Comparison of ENCODE assay signal across 8 cellular contexts in the genomic region with DNA sequence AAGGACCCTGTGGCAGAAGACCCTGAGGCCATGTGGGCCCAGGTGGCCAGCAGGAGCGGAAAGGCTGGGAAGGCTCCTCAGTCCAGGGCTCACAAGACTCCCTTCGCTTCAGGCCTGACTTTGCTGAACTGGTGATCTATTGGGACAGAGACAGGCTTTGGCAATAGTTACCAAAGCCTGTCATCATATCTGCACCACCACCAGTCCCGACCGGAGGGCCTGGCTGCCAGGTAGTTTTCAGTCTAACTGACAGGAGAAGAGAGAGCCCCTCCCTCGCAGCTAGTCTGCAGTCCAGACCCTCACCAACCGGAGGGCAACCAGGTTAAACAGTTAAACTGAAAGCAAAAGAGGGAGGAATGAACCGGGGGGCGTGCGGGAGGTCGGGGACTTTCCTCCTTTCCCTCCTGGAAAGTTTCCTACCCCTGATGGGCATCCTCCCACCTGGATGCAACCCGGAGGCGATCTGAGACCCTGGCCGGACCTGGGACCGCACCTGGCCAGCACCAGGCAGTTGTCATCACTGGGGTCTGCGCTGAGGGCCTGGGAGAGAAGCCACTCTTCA. TPM values are rescaled to one million over a fixed set of nuclear protein-coding genes. Genes with fewer than 3 reads are reported as not detected.
DNase-seq lines count a peak whose midpoint lies in the region; ATAC-seq and TF ChIP-seq lines count a peak whose summit lies in the region.

No MANE protein-coding gene starts in this region.

- H3K9me3 ChIP-seq in colonic mucosa: no peaks in the 10 kb centered on the region
- no peaks in the 10 kb centered on the region for H3K9me3 ChIP-seq in stomach

- peak overlapping the region; percentile 91 to 94 for H3K9ac ChIP-seq in colonic mucosa (ENCODE audit: low read depth in 2 of 2, low read length in 2 of 2)

- H3K36me3 ChIP-seq in colonic mucosa: no peaks in the 10 kb centered on the region
- no peaks in the 10 kb centered on the region for H3K36me3 ChIP-seq in stomach

- WGBS in lower leg skin, 2 donors: 1 to 5% methylated on average over 11 to 14 of the region's 15 CpGs
- 1 to 4% (median 2%) methylated on average over 10 to 15 of the region's 15 CpGs for WGBS in stomach, 5 donors

- H3K4me3 ChIP-seq in colonic mucosa (peak overlapping the region; percentile 69), lower leg skin (ENCODE audit: low read depth, poor library complexity, severe bottlenecking) (peak overlapping the region; percentile 82), stomach (peak overlapping the region; percentile 74 to 95 (median 82))

- no peak for TF ChIP-seq EP300 in stomach (IDR thresholded peaks at IDR 0.05)

- peak; percentile 25 for ATAC-seq in HG03378 (IDR thresholded peaks at IDR 0.05; ENCODE audit: unreplicated experiment)

- intact Hi-C loops in colonic mucosa (cut with DNase I): no loop called here
- intact Hi-C loops in lower leg skin (cut with DNase I; ENCODE audit: low total_unique reads): no loop called here
- intact Hi-C loops in stomach (cut with DNase I; ENCODE audit: low total_unique reads): no loop called here

- TF ChIP-seq CTCF in colonic mucosa (IDR thresholded peaks at IDR 0.05) (no peak), lower leg skin (IDR thresholded peaks at IDR 0.05) (no peak), stomach (IDR thresholded peaks at IDR 0.05) (no peak)

- peak overlapping the region; percentile 82 for H3K27ac ChIP-seq in colonic mucosa
- H3K27ac ChIP-seq in stomach: peak overlapping the region; percentile 95 to 98 (median 98)

- TF ChIP-seq POLR2A in lower leg skin (IDR thresholded peaks at IDR 0.05) (no peak), stomach (IDR thresholded peaks at IDR 0.05) (no peak)

- H3K4me1 ChIP-seq in colonic mucosa: no peaks in the 10 kb centered on the region
- peaks cover 14 to 56% (median 36%) of the 10 kb centered on the region in 4 donors for H3K4me1 ChIP-seq in stomach

- H3K27me3 ChIP-seq in colonic mucosa (no peaks in the 10 kb centered on the region), stomach (no peaks in the 10 kb centered on the region)

- DNase-seq in SHP77 (lab: John Stamatoyannopoulos, UW): peak; percentile 10 to 18
- DNase-seq in SHP77 treated with DMSO at 0.1 percent for 48 hours (lab: John Stamatoyannopoulos, UW): no peak
- DNase-seq in T-helper 9 cell: peak; percentile 22
- peak; percentile 44 for DNase-seq in colonic mucosa
- peak; percentile 16 to 90 for DNase-seq in lower leg skin (ENCODE audit: low spot score in 2 of 2)
- DNase-seq in stomach: peak; percentile 47
- DNase-seq in NAMALWA (ENCODE audit: low spot score): no peak

RNA-seq across cellular contexts. Expression of gene RAB27A, which starts 0.5 kb away (rescaled TPM):
- total RNA-seq in colonic mucosa (10 to 100 TPM; 46.0 to 69.6 TPM), lower leg skin (10 to 100 TPM in 1 of 4 donors, 1 to 10 TPM in 3; 6.2 to 11.9 (median 7.5) TPM), stomach (10 to 100 TPM in 4 of 5 donors, 1 to 10 TPM in 1; 4.3 to 78.4 (median 56.7) TPM)
- polyA plus RNA-seq in stomach: 100 to 1,000 TPM in 1 of 3 donors, 10 to 100 TPM in 2; 19.0 to 146 (median 59.5) TPM

RNA-seq across cellular contexts. Expression of gene PIGBOS1, which starts 29.8 kb away (rescaled TPM):
- 10 to 100 TPM; 11.8 to 13.0 TPM for total RNA-seq in colonic mucosa
- total RNA-seq in lower leg skin: 10 to 100 TPM; 10.4 to 30.4 (median 12.0) TPM
- total RNA-seq in stomach: 10 to 100 TPM in 3 of 5 donors, 1 to 10 TPM in 2; 7.0 to 12.7 (median 11.2) TPM
- polyA plus RNA-seq in stomach: 10 to 100 TPM; 21.2 to 28.8 (median 23.8) TPM

RNA-seq across cellular contexts. Expression of gene PIGB, which starts 29.9 kb away (rescaled TPM):
- total RNA-seq in colonic mucosa (10 to 100 TPM; 15.0 to 15.8 TPM), lower leg skin (10 to 100 TPM in 2 of 4 donors, 1 to 10 TPM in 2; 5.1 to 14.8 (median 9.5) TPM), stomach (10 to 100 TPM in 2 of 5 donors, 1 to 10 TPM in 2, under 1 TPM in 1; 0.58 to 21.2 (median 5.3) TPM)
- polyA plus RNA-seq in stomach: 10 to 100 TPM in 1 of 3 donors, 1 to 10 TPM in 2; 6.3 to 12.8 (median 9.2) TPM

Comparison
In these comparisons a context has a peak if more than half of its experiments do, and no peak if none do; other contexts are left out.
1. DNase-seq: peak in SHP77 (2 of 2), T-helper 9 cell (single experiment), colonic mucosa (single experiment), lower leg skin (2 of 2) and stomach (single experiment); none in SHP77 treated with DMSO at 0.1 percent for 48 hours (single experiment) and NAMALWA (single experiment).
2. Peak in every context shown above with its lines, with median percentiles within 50 percentile points of each other: H3K4me3 ChIP-seq.